10 cellular contexts compared by ENCODE assay signal in genomic region chr1:226390681-226391080, GRCh38.
"Had no signal": no experiment of that assay in that cellular context is flagged by ENCODE, and none has a peak within 500 bp of the region (broad histone marks: within the 10 kb centered on the region; RNA-seq: fewer than 3 reads in every experiment).

No MANE protein-coding gene starts in this region.

- H3K27ac ChIP-seq: GM23248, HL-60 had no signal

- ATAC-seq: HCT116, HepG2 had no signal

- H3K27me3 Mint-ChIP-seq: IgD-negative memory B cell had no signal

- DNase-seq: GM23248, GOT3, H7, HFFc6, KG1 had no signal

- H3K4me1 ChIP-seq: HAP-1 had no signal

- H3K27ac Mint-ChIP-seq: HFFc6 had no signal

- H3K4me3 Mint-ChIP-seq: HFFc6, IgD-negative memory B cell had no signal

- H3K4me3 ChIP-seq: GM23248, HAP-1 had no signal

- H3K9me3 Mint-ChIP-seq: HFFc6, IgD-negative memory B cell had no signal

- FAIRE-seq: HepG2 had no signal
